In genomic region chr4:55993994-55994657, GRCh38 we compare ENCODE assay signal across 11 cellular contexts.
DNase-seq lines count a peak whose midpoint lies in the region; ATAC-seq and TF ChIP-seq lines count a peak whose summit lies in the region.
"Had no signal": no experiment of that assay in that cellular context is flagged by ENCODE, and none has a peak within 500 bp of the region (broad histone marks: within the 10 kb centered on the region; RNA-seq: fewer than 3 reads in every experiment).

No MANE protein-coding gene starts in this region.

- CTCF ChIA-PET in activated naive CD4-positive, alpha-beta T cell treated with anti-CD3 and anti-CD28 coated beads, Interleukin-2, amount 10 ng/mL, durations not matched to agents 7 days and 5 days (lab: Charles Lee): interaction anchor here (0.6 kb wide), 1 partner anchor 25 kb away, joined by 3 read pairs; no protein-coding TSS in a partner anchor

- peak; percentile 89 for ATAC-seq in GM18505 (IDR thresholded peaks at IDR 0.05; ENCODE audit: unreplicated experiment)
- ATAC-seq in GM19455 (IDR thresholded peaks at IDR 0.05; ENCODE audit: unreplicated experiment): peak; percentile 77
- ATAC-seq in HG03108 (IDR thresholded peaks at IDR 0.05; ENCODE audit: unreplicated experiment): peak; percentile 72
- ATAC-seq: pancreas had no signal

- H3K27ac Mint-ChIP-seq in activated naive CD4-positive, alpha-beta T cell treated with anti-CD3 and anti-CD28 coated beads, Interleukin-2, amount 10 ng/mL, durations not matched to agents 7 days and 5 days: peak overlapping the region; percentile 58

- in situ Hi-C loops in HAP-1 (cut with MboI; ENCODE audit: low sequenced_read_pairs): no loop called here

- H3K4me1 ChIP-seq in HAP-1: peaks cover 42% of the 10 kb centered on the region
- H3K4me1 ChIP-seq: pancreas had no signal

- H3K27me3 Mint-ChIP-seq in activated naive CD4-positive, alpha-beta T cell treated with anti-CD3 and anti-CD28 coated beads, Interleukin-2, amount 10 ng/mL, durations not matched to agents 7 days and 5 days: no peaks in the 10 kb centered on the region

- peaks cover 53% of the 10 kb centered on the region for H3K36me3 Mint-ChIP-seq in activated naive CD4-positive, alpha-beta T cell treated with anti-CD3 and anti-CD28 coated beads, Interleukin-2, amount 10 ng/mL, durations not matched to agents 7 days and 5 days

- no peaks in the 10 kb centered on the region for H3K9me3 Mint-ChIP-seq in activated naive CD4-positive, alpha-beta T cell treated with anti-CD3 and anti-CD28 coated beads, Interleukin-2, amount 10 ng/mL, durations not matched to agents 7 days and 5 days

- H3K4me1 Mint-ChIP-seq in activated naive CD4-positive, alpha-beta T cell treated with anti-CD3 and anti-CD28 coated beads, Interleukin-2, amount 10 ng/mL, durations not matched to agents 7 days and 5 days: peaks cover 25% of the 10 kb centered on the region

- peaks cover under 1% of the 10 kb centered on the region; the same call in 1 of the 2 replicates for H3K36me3 ChIP-seq in HAP-1 (replicated peaks)
- H3K36me3 ChIP-seq: pancreas had no signal

- no peak overlapping the region for H3K4me3 Mint-ChIP-seq in activated naive CD4-positive, alpha-beta T cell treated with anti-CD3 and anti-CD28 coated beads, Interleukin-2, amount 10 ng/mL, durations not matched to agents 7 days and 5 days

- H3K9me3 ChIP-seq in HAP-1: no peaks in the 10 kb centered on the region
- H3K9me3 ChIP-seq: pancreas had no signal

- no peaks in the 10 kb centered on the region for H3K27me3 ChIP-seq in HAP-1 (ENCODE audit: low read depth)
- H3K27me3 ChIP-seq: pancreas had no signal

- DNase-seq in activated naive CD4-positive, alpha-beta T cell treated with anti-CD3 and anti-CD28 coated beads, Interleukin-2, amount 10 ng/mL, durations not matched to agents 7 days and 5 days: no peak
- DNase-seq in foreskin melanocyte: no peak
- DNase-seq in activated gamma-delta T cell (lab: John Stamatoyannopoulos, UW): no peak
- DNase-seq in HAP-1 (ENCODE audit: low spot score in 2 of 2): no peak
- DNase-seq in substantia nigra (lab: John Stamatoyannopoulos, UW): no peak
- DNase-seq: central memory CD4-positive, alpha-beta T cell; NCI-H524; pancreas had no signal

- H3K4me3 ChIP-seq in HAP-1: no peak overlapping the region
- H3K4me3 ChIP-seq: pancreas had no signal

- H3K27ac ChIP-seq in substantia nigra (ENCODE audit: low read depth, low read length, poor library complexity, severe bottlenecking): no peak overlapping the region
- H3K27ac ChIP-seq: pancreas had no signal

- TF ChIP-seq POLR2A in GM18505 (IDR thresholded peaks at IDR 0.05; ENCODE audit: borderline replicate concordance, extremely low read depth, insufficient read depth, insufficient read length): no peak
